In genomic region chr3:33439421-33440327, GRCh38 we compare ENCODE assay signal across 1 cellular context.
TF ChIP-seq lines count a peak whose summit lies in the region.

No MANE protein-coding gene starts in this region.

TF ChIP-seq in HepG2, 621 proteins besides CTCF, POLR2A, EP300 and RAD21 (continued from another document and continues in another):
- TF ChIP-seq HNF1B (CRISPR knock-in tag; IDR thresholded peaks at IDR 0.05) (no peak), ZBTB25 (CRISPR knock-in tag; IDR thresholded peaks at IDR 0.05) (no peak), HINFP (CRISPR knock-in tag; IDR thresholded peaks at IDR 0.05; ENCODE audit: low read depth) (0 out of 2 replicates have a peak, but pooled peaks have one; percentile 19), ZNF235 (CRISPR knock-in tag; IDR thresholded peaks at IDR 0.05; ENCODE audit: borderline replicate concordance) (no peak), ARHGAP35 (CRISPR knock-in tag; IDR thresholded peaks at IDR 0.05; ENCODE audit: borderline replicate concordance) (no peak), KMT2A (CRISPR knock-in tag; IDR thresholded peaks at IDR 0.05) (peak; percentile 76), CC2D1A (CRISPR knock-in tag; IDR thresholded peaks at IDR 0.05) (no peak), ZIK1 (CRISPR knock-in tag; IDR thresholded peaks at IDR 0.05; ENCODE audit: borderline replicate concordance, low read depth) (no peak), ZNF275 (CRISPR knock-in tag; IDR thresholded peaks at IDR 0.05; ENCODE audit: borderline replicate concordance) (peak; percentile 31; the same call in 1 of the 2 replicates), KDM6A (CRISPR knock-in tag; IDR thresholded peaks at IDR 0.05; ENCODE audit: low read depth) (0 out of 2 replicates have a peak, but pooled peaks have one; percentile 21), ZBTB7B (CRISPR knock-in tag; IDR thresholded peaks at IDR 0.05) (peak; percentile 34), KDM3A (CRISPR knock-in tag; IDR thresholded peaks at IDR 0.05; ENCODE audit: low read depth) (no peak), ETS1 (CRISPR knock-in tag; IDR thresholded peaks at IDR 0.05) (no peak), NFRKB (IDR thresholded peaks at IDR 0.05) (no peak), HDAC1 (CRISPR knock-in tag; IDR thresholded peaks at IDR 0.05) (peak; percentile 39), ZNF660 (CRISPR knock-in tag; IDR thresholded peaks at IDR 0.05; ENCODE audit: borderline replicate concordance, low read depth) (no peak), ETV5 (CRISPR knock-in tag; IDR thresholded peaks at IDR 0.05; ENCODE audit: borderline replicate concordance) (no peak; the same call in 1 of the 2 replicates), JUNB (CRISPR knock-in tag; IDR thresholded peaks at IDR 0.05; ENCODE audit: borderline replicate concordance) (no peak), ZNF326 (CRISPR knock-in tag; IDR thresholded peaks at IDR 0.05; ENCODE audit: borderline replicate concordance) (no peak), CCDC6 (CRISPR knock-in tag; IDR thresholded peaks at IDR 0.05) (peak; percentile 68; the same call in 1 of the 2 replicates), PLRG1 (conservative IDR thresholded peaks at IDR 0.05) (no peak), ATF5 (CRISPR knock-in tag; IDR thresholded peaks at IDR 0.05; ENCODE audit: low read depth) (no peak), SAFB2 (CRISPR knock-in tag; IDR thresholded peaks at IDR 0.05; ENCODE audit: borderline replicate concordance, low read depth) (no peak), MNT (IDR thresholded peaks at IDR 0.05) (no peak), CEBPG (CRISPR knock-in tag; IDR thresholded peaks at IDR 0.05) (no peak), ZNF549 (CRISPR knock-in tag; IDR thresholded peaks at IDR 0.05) (no peak), YEATS4 (CRISPR knock-in tag; IDR thresholded peaks at IDR 0.05; ENCODE audit: borderline replicate concordance) (peak; percentile 84; the same call in 1 of the 2 replicates), SOX5 (CRISPR knock-in tag; IDR thresholded peaks at IDR 0.05; ENCODE audit: borderline replicate concordance) (no peak), DNMT1 (CRISPR knock-in tag; IDR thresholded peaks at IDR 0.05) (0 out of 2 replicates have a peak, but pooled peaks have one; percentile 41), ZBTB4 (CRISPR knock-in tag; IDR thresholded peaks at IDR 0.05; ENCODE audit: borderline replicate concordance) (no peak), ZNF260 (CRISPR knock-in tag; IDR thresholded peaks at IDR 0.05; ENCODE audit: borderline replicate concordance, low read depth) (no peak), SRSF1 (optimal IDR thresholded peaks at IDR 0.05; ENCODE audit: low read depth, low read length) (no peak), PATZ1 (CRISPR knock-in tag; IDR thresholded peaks at IDR 0.05) (peak; percentile 52; the same call in 1 of the 2 replicates), NFYB (CRISPR knock-in tag; IDR thresholded peaks at IDR 0.05) (no peak), ZNF615 (CRISPR knock-in tag; IDR thresholded peaks at IDR 0.05; ENCODE audit: borderline replicate concordance) (no peak), ZNF766 (CRISPR knock-in tag; IDR thresholded peaks at IDR 0.05; ENCODE audit: borderline replicate concordance) (no peak), IRF9 (CRISPR knock-in tag; IDR thresholded peaks at IDR 0.05; ENCODE audit: borderline replicate concordance) (no peak), WIZ (CRISPR knock-in tag; IDR thresholded peaks at IDR 0.05) (no peak), GZF1 (CRISPR knock-in tag; IDR thresholded peaks at IDR 0.05) (peak; percentile 38; the same call in 1 of the 2 replicates), ZBTB38 (CRISPR knock-in tag; IDR thresholded peaks at IDR 0.05) (peak; percentile 60; the same call in 1 of the 2 replicates), KDM1A (CRISPR knock-in tag; IDR thresholded peaks at IDR 0.05) (no peak), ZNF24 (IDR thresholded peaks at IDR 0.05) (no peak), NR0B2 (CRISPR knock-in tag; IDR thresholded peaks at IDR 0.05) (no peak; the same call in 1 of the 2 replicates), ZFP36L1 (CRISPR knock-in tag; IDR thresholded peaks at IDR 0.05) (no peak), ZNF17 (CRISPR knock-in tag; IDR thresholded peaks at IDR 0.05) (no peak), HNRNPLL (IDR thresholded peaks at IDR 0.05; ENCODE audit: low read depth, low read length, poor library complexity, severe bottlenecking) (peak; percentile 55), MXD1 (CRISPR knock-in tag; IDR thresholded peaks at IDR 0.05) (no peak; the same call in 1 of the 2 replicates), TBP (CRISPR knock-in tag; IDR thresholded peaks at IDR 0.05) (no peak)
